ENCODE assay signal across 1 cellular context in genomic region chr1:90728656-90729257, GRCh38.
TF ChIP-seq lines count a peak whose summit lies in the region.

No MANE protein-coding gene starts in this region.

TF ChIP-seq in H1, 55 proteins besides CTCF, POLR2A, EP300 and RAD21:
- TF ChIP-seq KDM1A (IDR thresholded peaks at IDR 0.05; ENCODE audit: borderline replicate concordance, low read length) (no peak), CBX5 (IDR thresholded peaks at IDR 0.05; ENCODE audit: low read depth, low read length) (no peak), HDAC2 (IDR thresholded peaks at IDR 0.05; ENCODE audit: borderline replicate concordance in 1 of 2, low read depth in 2 of 2, low read length in 2 of 2) (no peak), SUZ12 (IDR thresholded peaks at IDR 0.05; ENCODE audit: low read length) (no peak; the same call in 1 of the 2 replicates), RNF2 (IDR thresholded peaks at IDR 0.05; ENCODE audit: borderline replicate concordance, low read depth, low read length, missing control alignments, poor library complexity, severe bottlenecking) (peak; percentile 81), SAP30 (IDR thresholded peaks at IDR 0.05; ENCODE audit: insufficient read depth, insufficient replicate concordance, low read length) (no peak), POU5F1 (IDR thresholded peaks at IDR 0.05; ENCODE audit: low read depth, low read length) (no peak), EZH2 (IDR thresholded peaks at IDR 0.05; ENCODE audit: low read depth, low read length, severe bottlenecking) (peak; percentile 11), CBX8 (IDR thresholded peaks at IDR 0.05; ENCODE audit: borderline replicate concordance, low read depth, low read length) (peak; percentile 51; the same call in 1 of the 2 replicates), POLR2AphosphoS5 (IDR thresholded peaks at IDR 0.05; ENCODE audit: low read depth, low read length) (no peak), TAF1 (IDR thresholded peaks at IDR 0.05; ENCODE audit: low read depth, low read length) (no peak), TEAD4 (IDR thresholded peaks at IDR 0.05; ENCODE audit: low read depth, low read length) (no peak), E2F6 (IDR thresholded peaks at IDR 0.05) (no peak), KDM5A (IDR thresholded peaks at IDR 0.05; ENCODE audit: low read length) (no peak), MAFK (IDR thresholded peaks at IDR 0.05; ENCODE audit: low read depth, low read length) (no peak), EGR1 (IDR thresholded peaks at IDR 0.05; ENCODE audit: borderline replicate concordance, low read depth, low read length) (no peak), BCL11A (IDR thresholded peaks at IDR 0.05; ENCODE audit: low read depth in 2 of 2, low read length in 2 of 2) (no peak), ZNF274 (IDR thresholded peaks at IDR 0.05; ENCODE audit: borderline replicate concordance, extremely low read depth, low read length) (no peak)
